Comparison of ENCODE assay signal across 12 cellular contexts in genomic region chr18:74457743-74458465, GRCh38.
A peak's percentile ranks its signal among the peaks of the same experiment; 100 is the strongest.
DNase-seq lines count a peak whose midpoint lies in the region; ATAC-seq lines count a peak whose summit lies in the region.
"Had no signal": no experiment of that assay in that cellular context is flagged by ENCODE, and none has a peak within 500 bp of the region (broad histone marks: within the 10 kb centered on the region; RNA-seq: fewer than 3 reads in every experiment).

No MANE protein-coding gene starts in this region.

- no peaks in the 10 kb centered on the region for H3K9me3 ChIP-seq in iPS-18a (ENCODE audit: control insufficient read depth, low read depth, low read length)
- H3K9me3 ChIP-seq: body of pancreas had no signal

- no peaks in the 10 kb centered on the region for H3K36me3 Mint-ChIP-seq in stimulated activated memory B cell treated with anti-CD40 and anti-IgM and Interleukin-4, amounts not matched to agents 10 μg/mL and 1 μg/mL and 100 μg/mL, for 72 hours

- H3K4me1 ChIP-seq in iPS-18a (ENCODE audit: control insufficient read depth, low read depth, low read length): peaks cover 6% of the 10 kb centered on the region

- peaks cover 56% of the 10 kb centered on the region for H3K27me3 ChIP-seq in iPS-18a (ENCODE audit: control insufficient read depth, insufficient read depth, low read length)

- peak; percentile 37 for DNase-seq in DMS53 (lab: John Stamatoyannopoulos, UW)
- no peak for DNase-seq in DMS53 treated with DMSO at 0.1 percent for 48 hours (lab: John Stamatoyannopoulos, UW; ENCODE audit: unreplicated experiment)
- DNase-seq in amygdala (lab: John Stamatoyannopoulos, UW): peak in 54 of 56 donors; percentile 25 to 92 (median 72)
- DNase-seq in SHP77 (lab: John Stamatoyannopoulos, UW): no peak
- DNase-seq: body of pancreas; NCI-H510A treated with DMSO at 0.1 percent for 48 hours; stimulated activated CD8-positive, alpha-beta memory T cell treated with anti-CD3 and anti-CD28 coated beads, Interleukin-4, amount 100 ng/mL, for 48 hours had no signal

- H3K27ac Mint-ChIP-seq in stimulated activated memory B cell treated with anti-CD40 and anti-IgM and Interleukin-4, amounts not matched to agents 10 μg/mL and 1 μg/mL and 100 μg/mL, for 72 hours: no peak overlapping the region

- H3K4me3 ChIP-seq in iPS-18a (ENCODE audit: low read length): peak overlapping the region; percentile 49
- H3K4me3 ChIP-seq: body of pancreas had no signal

- no peaks in the 10 kb centered on the region for H3K9me3 Mint-ChIP-seq in stimulated activated memory B cell treated with anti-CD40 and anti-IgM and Interleukin-4, amounts not matched to agents 10 μg/mL and 1 μg/mL and 100 μg/mL, for 72 hours

- no peak for ATAC-seq in stimulated activated memory B cell treated with anti-CD40 and anti-IgM and Interleukin-4, amounts not matched to agents 10 μg/mL and 1 μg/mL and 100 μg/mL, for 72 hours
- ATAC-seq in GM19324 (IDR thresholded peaks at IDR 0.05; ENCODE audit: low FRiP score, unreplicated experiment) (no peak), GM18511 (IDR thresholded peaks at IDR 0.05; ENCODE audit: unreplicated experiment) (no peak)

- H3K36me3 ChIP-seq in iPS-18a (ENCODE audit: control insufficient read depth, low read depth, low read length): no peaks in the 10 kb centered on the region

- peaks cover 55% of the 10 kb centered on the region for H3K27me3 Mint-ChIP-seq in stimulated activated memory B cell treated with anti-CD40 and anti-IgM and Interleukin-4, amounts not matched to agents 10 μg/mL and 1 μg/mL and 100 μg/mL, for 72 hours

- H3K9ac ChIP-seq in iPS-18a (ENCODE audit: low read length): no peak overlapping the region

- H3K4me1 Mint-ChIP-seq in stimulated activated memory B cell treated with anti-CD40 and anti-IgM and Interleukin-4, amounts not matched to agents 10 μg/mL and 1 μg/mL and 100 μg/mL, for 72 hours: peaks cover 12% of the 10 kb centered on the region

- no peak overlapping the region for H3K27ac ChIP-seq in iPS-18a (ENCODE audit: low read length)
- H3K27ac ChIP-seq: 22Rv1, body of pancreas had no signal

- H3K4me3 Mint-ChIP-seq in stimulated activated memory B cell treated with anti-CD40 and anti-IgM and Interleukin-4, amounts not matched to agents 10 μg/mL and 1 μg/mL and 100 μg/mL, for 72 hours: peak overlapping the region; percentile 64

Comparison
In these comparisons a context has a peak if more than half of its experiments do, and no peak if none do; other contexts are left out.
1. DNase-seq: peak in DMS53 (single experiment) and amygdala (54 of 56); none in DMS53 treated with DMSO at 0.1 percent for 48 hours (single experiment) and SHP77 (0 of 2).